15 cellular contexts compared by ENCODE assay signal in the genomic region with DNA sequence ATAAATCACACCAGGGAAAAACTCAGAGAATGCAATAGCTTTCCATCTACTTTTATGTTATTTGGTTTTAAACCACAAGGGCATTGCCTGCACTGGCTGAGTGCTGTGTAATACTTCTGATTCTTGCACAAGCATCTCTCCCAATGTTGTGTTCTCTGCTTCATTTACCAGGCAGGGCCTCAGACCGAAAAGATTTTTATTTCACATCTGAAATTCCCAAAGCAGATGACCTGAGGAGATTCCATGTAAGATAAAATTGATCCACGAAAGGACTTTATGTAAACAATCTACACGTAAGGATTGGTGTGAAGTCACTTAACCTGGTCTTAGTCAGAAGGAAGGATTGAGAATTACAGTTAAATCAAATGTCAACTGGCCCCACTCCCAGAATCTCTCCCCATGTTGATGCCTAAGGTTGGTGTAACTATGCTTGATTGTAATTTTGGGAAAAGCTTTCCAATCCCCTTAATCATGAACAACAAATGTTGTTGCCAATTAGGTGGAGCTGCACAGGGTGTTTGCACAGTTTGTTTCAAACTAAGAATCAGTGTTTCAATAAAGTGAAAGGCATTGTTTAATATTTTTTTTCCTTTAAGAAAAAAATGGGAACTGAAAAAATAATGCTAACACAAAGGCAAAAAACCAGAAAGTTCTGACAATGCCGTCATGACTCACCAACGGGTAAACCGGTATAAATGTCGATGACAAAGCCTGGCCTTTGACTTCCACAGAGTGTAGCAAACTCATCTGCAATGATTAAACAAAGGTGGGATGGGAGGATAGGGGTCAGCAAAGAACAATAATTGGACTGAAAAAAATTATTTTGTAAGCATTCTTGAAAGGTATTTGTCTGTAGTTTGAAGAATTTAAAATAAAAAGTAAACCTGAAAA.
A peak's percentile ranks its signal among the peaks of the same experiment; 100 is the strongest.
DNase-seq lines count a peak whose midpoint lies in the region; ATAC-seq and TF ChIP-seq lines count a peak whose summit lies in the region.
"Had no signal": no experiment of that assay in that cellular context is flagged by ENCODE, and none has a peak within 500 bp of the region (broad histone marks: within the 10 kb centered on the region; RNA-seq: fewer than 3 reads in every experiment).

No MANE protein-coding gene starts in this region.

- ATAC-seq in GM19035 (IDR thresholded peaks at IDR 0.05; ENCODE audit: unreplicated experiment): no peak
- ATAC-seq: activated naive CD8-positive, alpha-beta T cell treated with anti-CD3 and anti-CD28 coated beads, Interleukin-2, amount 50 U/mL, for 24 hours had no signal

- peaks cover 86% of the 10 kb centered on the region for H3K36me3 Mint-ChIP-seq in osteocyte (ENCODE audit: unreplicated experiment)
- H3K36me3 Mint-ChIP-seq: naive B cell had no signal

- peaks cover 14% of the 10 kb centered on the region for H3K4me1 Mint-ChIP-seq in osteocyte (ENCODE audit: unreplicated experiment)
- H3K4me1 Mint-ChIP-seq: activated naive CD8-positive, alpha-beta T cell treated with anti-CD3 and anti-CD28 coated beads, Interleukin-2, amount 50 U/mL, for 24 hours; H9; naive B cell had no signal

- no peaks in the 10 kb centered on the region for H3K9me3 Mint-ChIP-seq in osteocyte (ENCODE audit: unreplicated experiment)
- H3K9me3 Mint-ChIP-seq: activated naive CD8-positive, alpha-beta T cell treated with anti-CD3 and anti-CD28 coated beads, Interleukin-2, amount 50 U/mL, for 24 hours; H9; naive B cell had no signal

- H3K4me3 Mint-ChIP-seq in osteocyte (ENCODE audit: unreplicated experiment): no peak overlapping the region
- H3K4me3 Mint-ChIP-seq: activated naive CD8-positive, alpha-beta T cell treated with anti-CD3 and anti-CD28 coated beads, Interleukin-2, amount 50 U/mL, for 24 hours; H9; naive B cell had no signal

- no peaks in the 10 kb centered on the region for H3K27me3 Mint-ChIP-seq in osteocyte (ENCODE audit: unreplicated experiment)
- H3K27me3 Mint-ChIP-seq: activated naive CD8-positive, alpha-beta T cell treated with anti-CD3 and anti-CD28 coated beads, Interleukin-2, amount 50 U/mL, for 24 hours; naive B cell had no signal

- peak overlapping the region; percentile 61 for H3K27ac Mint-ChIP-seq in osteocyte (ENCODE audit: unreplicated experiment)
- H3K27ac Mint-ChIP-seq: activated naive CD8-positive, alpha-beta T cell treated with anti-CD3 and anti-CD28 coated beads, Interleukin-2, amount 50 U/mL, for 24 hours; naive B cell had no signal

- no peak for TF ChIP-seq CTCF in osteocyte (IDR thresholded peaks at IDR 0.05)

- DNase-seq in AG20443 (ENCODE audit: low spot score): peak; percentile 55
- DNase-seq in LHCN-M2 (ENCODE audit: low read depth): peak; percentile 71
- peak; percentile 77 for DNase-seq in dedifferentiated amniotic fluid mesenchymal stem cell (ENCODE audit: extremely low spot score)
- DNase-seq in osteocyte (ENCODE audit: extremely low spot score, unreplicated experiment): no peak
- no peak for DNase-seq in anterior cingulate cortex (lab: John Stamatoyannopoulos, UW)
- no peak for DNase-seq in activated CD8-positive, alpha-beta memory T cell treated with anti-CD3 and anti-CD28 coated beads, Interleukin-2, amount 50 U/mL, for 48 hours
- no peak for DNase-seq in T-helper 9 cell
- DNase-seq: activated naive CD8-positive, alpha-beta T cell treated with anti-CD3 and anti-CD28 coated beads, Interleukin-2, amount 50 U/mL, for 24 hours; H9; KBM-7; naive B cell; OCI-M1; small intestine; uterus had no signal

Comparison
In these comparisons a context has a peak if more than half of its experiments do, and no peak if none do; other contexts are left out.
1. DNase-seq: peak in AG20443 (single experiment), LHCN-M2 (single experiment) and dedifferentiated amniotic fluid mesenchymal stem cell (single experiment); none in osteocyte (single experiment), anterior cingulate cortex (0 of 58), activated CD8-positive, alpha-beta memory T cell treated with anti-CD3 and anti-CD28 coated beads, Interleukin-2, amount 50 U/mL, for 48 hours (single experiment) and T-helper 9 cell (single experiment).